In the genomic region with DNA sequence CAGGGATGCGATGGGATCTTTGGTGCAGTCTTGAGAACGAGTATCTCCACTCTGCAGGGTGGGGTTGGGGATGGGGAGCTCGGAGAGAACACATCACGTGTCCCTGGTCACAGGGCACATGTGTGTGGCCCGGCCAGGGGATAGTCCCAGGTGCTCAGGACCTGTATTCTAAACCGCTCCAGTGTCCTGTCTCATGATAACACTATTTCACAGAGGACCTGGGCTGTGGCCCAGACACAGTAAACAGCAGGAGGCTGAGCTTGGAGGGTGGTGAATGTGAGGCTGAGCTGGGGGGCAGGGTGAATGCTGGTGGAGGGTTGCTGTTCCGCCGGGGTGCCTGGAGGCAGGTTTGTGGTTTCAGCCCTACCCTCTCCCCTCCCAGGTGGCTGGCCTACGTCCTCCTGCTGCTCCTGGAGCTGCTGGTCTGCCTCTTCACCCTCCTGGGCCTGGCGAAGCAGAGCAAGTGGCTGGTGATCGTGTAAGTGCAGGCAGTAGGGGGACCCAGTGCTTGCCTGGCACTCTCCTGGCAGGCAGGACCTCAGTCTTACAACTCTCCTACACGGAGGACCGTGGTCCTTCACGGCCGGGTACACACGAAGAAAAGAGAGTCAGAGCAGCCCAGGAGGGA, we compare ENCODE assay signal across 23 cellular contexts. TPM values are rescaled to one million over a fixed set of nuclear protein-coding genes. Genes with fewer than 3 reads are reported as not detected.
DNase-seq lines count a peak whose midpoint lies in the region; ATAC-seq, FAIRE-seq and TF ChIP-seq lines count a peak whose summit lies in the region.
"Had no signal": no experiment of that assay in that cellular context is flagged by ENCODE, and none has a peak within 500 bp of the region (broad histone marks: within the 10 kb centered on the region; RNA-seq: fewer than 3 reads in every experiment).

No MANE protein-coding gene starts in this region.

- H3K27me3 ChIP-seq in SK-N-SH (ENCODE audit: insufficient read depth), result peaks cover 89% of the 10 kb centered on the region

- no peak overlapping the region for H3K4me2 ChIP-seq in SK-N-SH
- H3K4me2 ChIP-seq: KMS-11 had no signal

- no peaks in the 10 kb centered on the region for H4K20me1 ChIP-seq in SK-N-SH (ENCODE audit: insufficient read depth)

- FAIRE-seq in kidney (lab: Jason Lieb, UNC), result no peak

- H3K36me3 ChIP-seq in SK-N-SH (replicated peaks in 1 of 2; ENCODE audit: control insufficient read depth in 1 of 2, insufficient read depth in 2 of 2, low read length in 1 of 2) (no peaks in the 10 kb centered on the region), kidney (ENCODE audit: control insufficient read depth in 1 of 2, insufficient read depth in 2 of 2, low read length in 2 of 2) (no peaks in the 10 kb centered on the region)
- H3K36me3 ChIP-seq: upper lobe of left lung had no signal

- TF ChIP-seq EP300 in SK-N-SH (IDR thresholded peaks at IDR 0.05; ENCODE audit: borderline replicate concordance in 1 of 2, low read depth in 1 of 2, low read length in 1 of 2), result no peak

- no peak for TF ChIP-seq CTCF in SK-N-SH (IDR thresholded peaks at IDR 0.05)
- no peak for TF ChIP-seq CTCF in kidney (IDR thresholded peaks at IDR 0.05; ENCODE audit: borderline replicate concordance, extremely low read depth, insufficient read depth)

- H3K9ac ChIP-seq in SK-N-SH (no peak overlapping the region), kidney (ENCODE audit: low read length in 2 of 2) (no peak overlapping the region)
- H3K9ac ChIP-seq: KMS-11 had no signal

- no peak overlapping the region for H2AFZ ChIP-seq in SK-N-SH (ENCODE audit: low read depth)

- intact Hi-C loops in kidney (cut with DNase I), result no loop called here

- CTCF ChIA-PET in SK-N-SH (lab: Yijun Ruan, JAX), result interaction anchor here (0.7 to 1.5 kb wide), 2 partner anchors 11 to 36 kb away, joined by 3 to 5 read pairs; no protein-coding TSS in a partner anchor

- H3K27ac ChIP-seq in SK-N-SH (ENCODE audit: low read depth in 2 of 2, low read length in 1 of 2) (no peak overlapping the region), kidney (ENCODE audit: low read depth in 2 of 2, low read length in 2 of 2) (no peak overlapping the region), temporal lobe (ENCODE audit: low read depth, low read length) (peak overlapping the region; percentile 78)
- H3K27ac ChIP-seq: KMS-11, upper lobe of left lung had no signal

- H3F3A ChIP-seq in SK-N-SH (replicated peaks; ENCODE audit: insufficient read depth), result no peaks in the 10 kb centered on the region

- H3K4me3 ChIP-seq in SK-N-SH (ENCODE audit: low read depth in 2 of 2, low read length in 1 of 2) (no peak overlapping the region), kidney (ENCODE audit: low read length in 2 of 2) (no peak overlapping the region)
- H3K4me3 ChIP-seq: upper lobe of left lung had no signal

- WGBS in SK-N-SH (ENCODE audit: low lambda C conversion rate), result 5% methylated on average over 12 of the region's 16 CpGs

- no peaks in the 10 kb centered on the region for H3K9me3 ChIP-seq in SK-N-SH
- H3K9me3 ChIP-seq in kidney (ENCODE audit: control insufficient read depth in 1 of 2, low read length in 2 of 2), result no peaks in the 10 kb centered on the region
- H3K9me3 ChIP-seq: upper lobe of left lung had no signal

- DNase-seq in SK-N-SH, result no peak
- peak; percentile 30 for DNase-seq in SW480 (ENCODE audit: low spot score)
- DNase-seq in kidney, result peak; percentile 49
- no peak for DNase-seq in NCI-H187 treated with DMSO at 0.1 percent for 48 hours (lab: John Stamatoyannopoulos, UW)
- DNase-seq: activated CD4-positive, alpha-beta T cell treated with anti-CD3 and anti-CD28 coated beads, Interleukin-2, amount 10 ng/mL, durations not matched to agents 7 days and 5 days; activated CD8-positive, alpha-beta memory T cell treated with anti-CD3 and anti-CD28 coated beads, Interleukin-2, amount 50 U/mL, for 4 hours; activated gamma-delta T cell; CD4-positive, CD25-positive, alpha-beta regulatory T cell; cerebellar nuclear complex; kidney glomerular epithelial cell; NCI-H1092 treated with DMSO at 0.1 percent for 48 hours; NCI-H2171 treated with DMSO at 0.1 percent for 48 hours; NCI-H774; stimulated activated CD4-positive, alpha-beta T cell treated with anti-CD3 and anti-CD28 coated beads, Interleukin-15, amount 100 ng/mL, for 24 hours; upper lobe of left lung had no signal

- peaks cover 0 to 10% of the 10 kb centered on the region in 2 experiments; a peak in 1 of 4 replicates for H3K4me1 ChIP-seq in SK-N-SH (ENCODE audit: control insufficient read depth in 1 of 2, insufficient read depth in 2 of 2, low read depth in 1 of 2, low read length in 1 of 2)
- H3K4me1 ChIP-seq in kidney (ENCODE audit: control insufficient read depth in 1 of 2, insufficient read depth in 1 of 2, low read depth in 1 of 2, low read length in 2 of 2), result no peaks in the 10 kb centered on the region

- TF ChIP-seq RAD21 in SK-N-SH (IDR thresholded peaks at IDR 0.05; ENCODE audit: low read length), result no peak

- no peaks in the 10 kb centered on the region for H3K79me2 ChIP-seq in SK-N-SH (ENCODE audit: insufficient read depth)

- POLR2A ChIA-PET in SK-N-SH (lab: Yijun Ruan, JAX), result no interaction called here

- no peaks in the 10 kb centered on the region for H3K9me2 ChIP-seq in SK-N-SH

- peak; percentile 7; the same call in 2 of the 3 replicates for ATAC-seq in SK-N-SH treated with all-trans-retinoic acid at 6 μM for 48 hours
- no peak for ATAC-seq in HG03342 (IDR thresholded peaks at IDR 0.05; ENCODE audit: unreplicated experiment)
- no peak for ATAC-seq in GM21717 (IDR thresholded peaks at IDR 0.05; ENCODE audit: unreplicated experiment)
- ATAC-seq: stimulated activated effector memory CD8-positive, alpha-beta T cell treated with anti-CD3 and anti-CD28 coated beads, Interleukin-12 subunit alpha, Interleukin-12 subunit beta, amount 100 ng/mL, for 72 hours had no signal

TF ChIP-seq in SK-N-SH, 30 proteins besides CTCF, POLR2A, EP300 and RAD21:
- TF ChIP-seq, protein P1, sequence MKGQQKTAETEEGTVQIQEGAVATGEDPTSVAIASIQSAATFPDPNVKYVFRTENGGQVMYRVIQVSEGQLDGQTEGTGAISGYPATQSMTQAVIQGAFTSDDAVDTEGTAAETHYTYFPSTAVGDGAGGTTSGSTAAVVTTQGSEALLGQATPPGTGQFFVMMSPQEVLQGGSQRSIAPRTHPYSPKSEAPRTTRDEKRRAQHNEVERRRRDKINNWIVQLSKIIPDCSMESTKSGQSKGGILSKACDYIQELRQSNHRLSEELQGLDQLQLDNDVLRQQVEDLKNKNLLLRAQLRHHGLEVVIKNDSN (IDR thresholded peaks at IDR 0.05; ENCODE audit: borderline replicate concordance, low read depth), result no peak
- TF ChIP-seq EZH2phosphoT487 (IDR thresholded peaks at IDR 0.05; ENCODE audit: borderline replicate concordance, low read depth) (no peak), FOSL2 (IDR thresholded peaks at IDR 0.05; ENCODE audit: borderline replicate concordance, low read depth) (no peak), MXI1 (IDR thresholded peaks at IDR 0.05; ENCODE audit: low read depth, low read length) (no peak), JUND (IDR thresholded peaks at IDR 0.05) (no peak)
- TF ChIP-seq, protein P2, sequence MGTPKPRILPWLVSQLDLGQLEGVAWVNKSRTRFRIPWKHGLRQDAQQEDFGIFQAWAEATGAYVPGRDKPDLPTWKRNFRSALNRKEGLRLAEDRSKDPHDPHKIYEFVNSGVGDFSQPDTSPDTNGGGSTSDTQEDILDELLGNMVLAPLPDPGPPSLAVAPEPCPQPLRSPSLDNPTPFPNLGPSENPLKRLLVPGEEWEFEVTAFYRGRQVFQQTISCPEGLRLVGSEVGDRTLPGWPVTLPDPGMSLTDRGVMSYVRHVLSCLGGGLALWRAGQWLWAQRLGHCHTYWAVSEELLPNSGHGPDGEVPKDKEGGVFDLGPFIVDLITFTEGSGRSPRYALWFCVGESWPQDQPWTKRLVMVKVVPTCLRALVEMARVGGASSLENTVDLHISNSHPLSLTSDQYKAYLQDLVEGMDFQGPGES (IDR thresholded peaks at IDR 0.05; ENCODE audit: low read depth, low read length), result no peak

RNA-seq across cellular contexts. Expression of a gene that starts 11.1 kb away (rescaled TPM):
- polyA plus RNA-seq in SK-N-SH (2012; rRNA removed) (0.05 and 0.21 TPM in 2 replicates), kidney (ENCODE audit: insufficient read depth, low read depth, low replicate concordance) (1.9 TPM)
- polyA plus RNA-seq in SK-N-SH (2012; cell fraction: cytosol; rRNA removed), result 0.06 TPM in 1 of 2 replicates, not detected in the other
- polyA plus RNA-seq in SK-N-SH (2012; cell fraction: nucleus; rRNA removed), result 0.10 and 0.28 TPM in 2 replicates
- total RNA-seq in kidney (1.5 TPM), temporal lobe (79.7 TPM)
- total RNA-seq: CD4-positive, CD25-positive, alpha-beta regulatory T cell; mesenteric fat pad; upper lobe of left lung had no signal

RNA-seq across cellular contexts. Expression of a gene that starts 22.6 kb away (rescaled TPM):
- polyA plus RNA-seq in SK-N-SH (2012; rRNA removed) (84.0 and 89.1 TPM in 2 replicates), kidney (ENCODE audit: insufficient read depth, low read depth, low replicate concordance) (48.6 TPM)
- polyA plus RNA-seq in SK-N-SH (2012; cell fraction: cytosol; rRNA removed), result 7.9 and 9.7 TPM in 2 replicates
- polyA plus RNA-seq in SK-N-SH (2012; cell fraction: nucleus; rRNA removed), result 983 and 1,066 TPM in 2 replicates
- total RNA-seq in kidney (208 TPM), temporal lobe (22.6 TPM)

RNA-seq across cellular contexts. Expression of a gene that starts 37.2 kb away (rescaled TPM):
- polyA plus RNA-seq in SK-N-SH (2012; rRNA removed) (0.20 and 0.21 TPM in 2 replicates), kidney (ENCODE audit: insufficient read depth, low read depth, low replicate concordance) (2.0 TPM)
- 0.08 and 0.18 TPM in 2 replicates for polyA plus RNA-seq in SK-N-SH (2012; cell fraction: cytosol; rRNA removed)
- 0.22 and 0.26 TPM in 2 replicates for polyA plus RNA-seq in SK-N-SH (2012; cell fraction: nucleus; rRNA removed)
- total RNA-seq in kidney (6.8 TPM), temporal lobe (2.7 TPM)

RNA-seq across cellular contexts. Expression of a gene that starts 46.7 kb away (rescaled TPM):
- polyA plus RNA-seq in SK-N-SH (2012; rRNA removed) (10.8 and 13.5 TPM in 2 replicates), kidney (ENCODE audit: insufficient read depth, low read depth, low replicate concordance) (19.3 TPM)
- 7.7 and 10.3 TPM in 2 replicates for polyA plus RNA-seq in SK-N-SH (2012; cell fraction: cytosol; rRNA removed)
- 6.2 and 17.8 TPM in 2 replicates for polyA plus RNA-seq in SK-N-SH (2012; cell fraction: nucleus; rRNA removed)
- total RNA-seq in kidney (29.9 TPM), temporal lobe (1.7 TPM)
- total RNA-seq: activated CD4-positive, alpha-beta T cell treated with anti-CD3 and anti-CD28 coated beads, Interleukin-2, amount 10 ng/mL, durations not matched to agents 7 days and 5 days; CD4-positive, CD25-positive, alpha-beta regulatory T cell had no signal
- polyA plus RNA-seq: CD4-positive, CD25-positive, alpha-beta regulatory T cell; neural cell had no signal

Comparison
In these comparisons a context has a peak if more than half of its experiments do, and no peak if none do; other contexts are left out.
1. DNase-seq: peak in SW480 (single experiment) and kidney (single experiment); none in SK-N-SH (single experiment) and NCI-H187 treated with DMSO at 0.1 percent for 48 hours (single experiment).
2. RNA of a gene that starts 11.1 kb away (total RNA-seq): 79.7 TPM in temporal lobe (single experiment); 1.5 TPM in kidney (single experiment); every median in the first group is over 10 times any median in the second.